ENCODE assay signal across 1 cellular context in the genomic region with DNA sequence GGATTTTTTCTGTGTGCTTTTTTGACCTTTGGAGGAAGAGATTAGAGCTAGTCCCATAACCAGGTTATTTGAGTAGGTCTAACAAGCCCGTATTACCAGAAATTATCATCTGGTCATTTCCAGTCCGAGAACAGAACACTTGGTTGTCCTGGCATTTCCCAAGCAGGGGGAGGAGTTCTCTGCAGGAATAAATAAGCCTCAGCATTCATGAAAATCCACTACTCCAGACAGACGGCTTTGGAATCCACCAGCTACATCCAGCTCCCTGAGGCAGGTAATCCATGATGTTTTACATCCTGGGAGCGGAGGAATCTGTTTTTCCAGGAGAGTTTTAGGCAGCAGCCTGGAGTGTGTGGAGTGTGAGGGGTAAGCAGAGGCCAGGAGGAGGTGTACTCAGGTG.
TF ChIP-seq lines count a peak whose summit lies in the region.

Gene SERPINA3 (plus strand): TSS at position 218 of the 400 bp plus-strand sequence. CDS start 2,051 bp downstream, outside the sequence.

TF ChIP-seq in HepG2, 621 proteins besides CTCF, POLR2A, EP300 and RAD21 (continued from another document):
- TF ChIP-seq, protein P1, sequence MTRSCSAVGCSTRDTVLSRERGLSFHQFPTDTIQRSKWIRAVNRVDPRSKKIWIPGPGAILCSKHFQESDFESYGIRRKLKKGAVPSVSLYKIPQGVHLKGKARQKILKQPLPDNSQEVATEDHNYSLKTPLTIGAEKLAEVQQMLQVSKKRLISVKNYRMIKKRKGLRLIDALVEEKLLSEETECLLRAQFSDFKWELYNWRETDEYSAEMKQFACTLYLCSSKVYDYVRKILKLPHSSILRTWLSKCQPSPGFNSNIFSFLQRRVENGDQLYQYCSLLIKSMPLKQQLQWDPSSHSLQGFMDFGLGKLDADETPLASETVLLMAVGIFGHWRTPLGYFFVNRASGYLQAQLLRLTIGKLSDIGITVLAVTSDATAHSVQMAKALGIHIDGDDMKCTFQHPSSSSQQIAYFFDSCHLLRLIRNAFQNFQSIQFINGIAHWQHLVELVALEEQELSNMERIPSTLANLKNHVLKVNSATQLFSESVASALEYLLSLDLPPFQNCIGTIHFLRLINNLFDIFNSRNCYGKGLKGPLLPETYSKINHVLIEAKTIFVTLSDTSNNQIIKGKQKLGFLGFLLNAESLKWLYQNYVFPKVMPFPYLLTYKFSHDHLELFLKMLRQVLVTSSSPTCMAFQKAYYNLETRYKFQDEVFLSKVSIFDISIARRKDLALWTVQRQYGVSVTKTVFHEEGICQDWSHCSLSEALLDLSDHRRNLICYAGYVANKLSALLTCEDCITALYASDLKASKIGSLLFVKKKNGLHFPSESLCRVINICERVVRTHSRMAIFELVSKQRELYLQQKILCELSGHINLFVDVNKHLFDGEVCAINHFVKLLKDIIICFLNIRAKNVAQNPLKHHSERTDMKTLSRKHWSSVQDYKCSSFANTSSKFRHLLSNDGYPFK (CRISPR knock-in tag; IDR thresholded peaks at IDR 0.05; ENCODE audit: borderline replicate concordance), result 0 out of 2 replicates have a peak, but pooled peaks have one; percentile 0
- TF ChIP-seq RXRB (CRISPR knock-in tag; IDR thresholded peaks at IDR 0.05; ENCODE audit: borderline replicate concordance) (peak; percentile 55; the same call in 1 of the 2 replicates), ZNF317 (CRISPR knock-in tag; IDR thresholded peaks at IDR 0.05) (no peak), THAP11 (CRISPR knock-in tag; IDR thresholded peaks at IDR 0.05) (peak; percentile 41; the same call in 1 of the 2 replicates), KDM3A (CRISPR knock-in tag; IDR thresholded peaks at IDR 0.05; ENCODE audit: low read depth) (no peak), ZNF292 (CRISPR knock-in tag; IDR thresholded peaks at IDR 0.05; ENCODE audit: borderline replicate concordance, low read depth) (peak; percentile 27; the same call in 1 of the 2 replicates), ZBTB44 (CRISPR knock-in tag; IDR thresholded peaks at IDR 0.05) (peak; percentile 95; the same call in 1 of the 2 replicates), ZSCAN31 (CRISPR knock-in tag; IDR thresholded peaks at IDR 0.05; ENCODE audit: low read depth) (no peak), ZFP36L2 (CRISPR knock-in tag; IDR thresholded peaks at IDR 0.05) (no peak), TFDP2 (CRISPR knock-in tag; IDR thresholded peaks at IDR 0.05) (no peak), ZEB1 (IDR thresholded peaks at IDR 0.05; ENCODE audit: insufficient replicate concordance, low read depth) (peak; percentile 14), HES4 (CRISPR knock-in tag; IDR thresholded peaks at IDR 0.05; ENCODE audit: borderline replicate concordance) (no peak), ZNF160 (CRISPR knock-in tag; IDR thresholded peaks at IDR 0.05) (no peak), RNF2 (conservative IDR thresholded peaks at IDR 0.05; ENCODE audit: low read depth) (no peak), TARDBP (CRISPR knock-in tag; IDR thresholded peaks at IDR 0.05) (peak; percentile 67; the same call in 1 of the 2 replicates), ZNF282 (IDR thresholded peaks at IDR 0.05; ENCODE audit: partially characterized antibody) (no peak), ZFY (CRISPR knock-in tag; IDR thresholded peaks at IDR 0.05) (no peak), ZNF569 (CRISPR knock-in tag; IDR thresholded peaks at IDR 0.05; ENCODE audit: borderline replicate concordance) (no peak), ZNF33A (CRISPR knock-in tag; IDR thresholded peaks at IDR 0.05; ENCODE audit: borderline replicate concordance) (no peak), BORCS8-MEF2B (CRISPR knock-in tag; IDR thresholded peaks at IDR 0.05) (0 out of 2 replicates have a peak, but pooled peaks have one; percentile 55), ZNF850 (CRISPR knock-in tag; conservative IDR thresholded peaks at IDR 0.05) (no peak), SP5 (CRISPR knock-in tag; IDR thresholded peaks at IDR 0.05; ENCODE audit: borderline replicate concordance, low read depth) (peak; percentile 78; the same call in 1 of the 2 replicates), ZKSCAN8 (CRISPR knock-in tag; IDR thresholded peaks at IDR 0.05; ENCODE audit: borderline replicate concordance) (0 out of 2 replicates have a peak, but pooled peaks have one; percentile 31), ZMYM2 (CRISPR knock-in tag; IDR thresholded peaks at IDR 0.05) (no peak), HNRNPK (IDR thresholded peaks at IDR 0.05; ENCODE audit: low read depth, low read length, poor library complexity, severe bottlenecking) (no peak), NR2F6 (IDR thresholded peaks at IDR 0.05) (peak; percentile 56; the same call in 1 of the 2 replicates), NR2F6 (CRISPR knock-in tag; IDR thresholded peaks at IDR 0.05) (peak; percentile 77), MBD4 (IDR thresholded peaks at IDR 0.05; ENCODE audit: borderline replicate concordance, low read length) (no peak), SYNCRIP (IDR thresholded peaks at IDR 0.05; ENCODE audit: insufficient read depth, low read depth, low read length) (no peak), THYN1 (CRISPR knock-in tag; IDR thresholded peaks at IDR 0.05; ENCODE audit: borderline replicate concordance, low read depth) (no peak), GFI1 (CRISPR knock-in tag; IDR thresholded peaks at IDR 0.05; ENCODE audit: borderline replicate concordance) (no peak), CCDC6 (CRISPR knock-in tag; IDR thresholded peaks at IDR 0.05) (peak; percentile 33; the same call in 1 of the 2 replicates), TCF7L2 (IDR thresholded peaks at IDR 0.05; ENCODE audit: low read depth, low read length) (no peak)
- TF ChIP-seq, protein P2, sequence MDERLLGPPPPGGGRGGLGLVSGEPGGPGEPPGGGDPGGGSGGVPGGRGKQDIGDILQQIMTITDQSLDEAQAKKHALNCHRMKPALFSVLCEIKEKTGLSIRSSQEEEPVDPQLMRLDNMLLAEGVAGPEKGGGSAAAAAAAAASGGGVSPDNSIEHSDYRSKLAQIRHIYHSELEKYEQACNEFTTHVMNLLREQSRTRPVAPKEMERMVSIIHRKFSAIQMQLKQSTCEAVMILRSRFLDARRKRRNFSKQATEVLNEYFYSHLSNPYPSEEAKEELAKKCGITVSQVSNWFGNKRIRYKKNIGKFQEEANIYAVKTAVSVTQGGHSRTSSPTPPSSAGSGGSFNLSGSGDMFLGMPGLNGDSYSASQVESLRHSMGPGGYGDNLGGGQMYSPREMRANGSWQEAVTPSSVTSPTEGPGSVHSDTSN (CRISPR knock-in tag; IDR thresholded peaks at IDR 0.05), result no peak
